32 cellular contexts compared by ENCODE assay signal in genomic region chr2:196657332-196657731, GRCh38. TPM values are rescaled to one million over a fixed set of nuclear protein-coding genes. Genes with fewer than 3 reads are reported as not detected.
"Had no signal": no experiment of that assay in that cellular context is flagged by ENCODE, and none has a peak within 500 bp of the region (broad histone marks: within the 10 kb centered on the region; RNA-seq: fewer than 3 reads in every experiment).

No MANE protein-coding gene starts in this region.

- H3K4me1 ChIP-seq: left lung, lower lobe of right lung, right atrium auricular region, stomach, testis, thyroid gland, transverse colon, upper lobe of right lung had no signal

- H3K4me2 ChIP-seq: neural progenitor cell had no signal

- H3K27ac Mint-ChIP-seq: immature natural killer cell; mesothelial cell of epicardium; natural killer cell; neural progenitor cell; progenitor cell of endocrine pancreas; stimulated activated naive B cell treated with anti-CD40 and anti-IgM and Interleukin-4, amounts not matched to agents 10 μg/mL and 1 μg/mL and 100 μg/mL, for 72 hours had no signal

- ATAC-seq: left colon; left lung; lower lobe of right lung; natural killer cell; sciatic nerve; stimulated activated naive B cell treated with anti-CD40 and anti-IgM and Interleukin-4, amounts not matched to agents 10 μg/mL and 1 μg/mL and 100 μg/mL, for 72 hours; stimulated activated naive CD8-positive, alpha-beta T cell treated with anti-CD3 and anti-CD28 coated beads, Interleukin-15, Interleukin-2, amounts not matched to agents 100 U/mL and 50 U/mL, for 24 hours; upper lobe of right lung had no signal

- H2AFZ ChIP-seq: neural progenitor cell had no signal

- H3K27ac ChIP-seq: left lung, lower lobe of right lung, neural progenitor cell, neutrophil, ovary, right atrium auricular region, skin epidermis, stomach, testis, thyroid gland, transverse colon, upper lobe of right lung had no signal

- H3K4me3 ChIP-seq: left lung, lower lobe of right lung, neural progenitor cell, ovary, right atrium auricular region, skin epidermis, stomach, testis, thyroid gland, transverse colon, upper lobe of right lung had no signal

- H3K27me3 ChIP-seq: left lung, neural progenitor cell, neutrophil, ovary, right atrium auricular region, stomach, testis, thyroid gland, transverse colon, upper lobe of right lung had no signal

- H3K4me3 Mint-ChIP-seq: immature natural killer cell; mesothelial cell of epicardium; naive B cell; natural killer cell; nephron progenitor cell; neural progenitor cell; stimulated activated naive B cell treated with anti-CD40 and anti-IgM and Interleukin-4, amounts not matched to agents 10 μg/mL and 1 μg/mL and 100 μg/mL, for 72 hours had no signal

- FAIRE-seq: islet of Langerhans, kidney, urothelium cell line had no signal

- H3K9ac ChIP-seq: neural progenitor cell had no signal

- H3K4me1 Mint-ChIP-seq: immature natural killer cell; mesothelial cell of epicardium; naive B cell; natural killer cell; nephron progenitor cell; neural progenitor cell; stimulated activated naive B cell treated with anti-CD40 and anti-IgM and Interleukin-4, amounts not matched to agents 10 μg/mL and 1 μg/mL and 100 μg/mL, for 72 hours had no signal

- DNase-seq: hypothalamus; immature natural killer cell; kidney; left colon; left lung; lower lobe of right lung; mesendoderm; naive B cell; natural killer cell; nephron progenitor cell; occipital lobe; ovary; stimulated activated CD4-positive, alpha-beta T cell treated with anti-CD3 and anti-CD28 coated beads, Interleukin-12 subunit alpha, Interleukin-12 subunit beta, amount 100 ng/mL, for 4 hours; stimulated activated CD4-positive, alpha-beta T cell treated with anti-CD3 and anti-CD28 coated beads, Interleukin-15, amount 100 ng/mL, for 24 hours; stimulated activated CD4-positive, alpha-beta T cell treated with anti-CD3 and anti-CD28 coated beads, Interleukin-2, amount 100 ng/mL, for 24 hours; stimulated activated CD4-positive, alpha-beta T cell treated with anti-CD3 and anti-CD28 coated beads, Interleukin-4, amount 100 ng/mL, for 1 hour; stimulated activated naive B cell treated with anti-CD40 and anti-IgM and Interleukin-4, amounts not matched to agents 10 μg/mL and 1 μg/mL and 100 μg/mL, for 72 hours; stimulated activated naive CD8-positive, alpha-beta T cell treated with anti-CD3 and anti-CD28 coated beads, Interleukin-15, Interleukin-2, amounts not matched to agents 100 U/mL and 50 U/mL, for 24 hours; stomach; testis; thyroid gland; transverse colon; upper lobe of right lung had no signal

- H3K36me3 Mint-ChIP-seq: natural killer cell had no signal

- H3K9me3 ChIP-seq: neutrophil, ovary, testis, thyroid gland had no signal

- H3K27me3 Mint-ChIP-seq: naive B cell; progenitor cell of endocrine pancreas; stimulated activated naive B cell treated with anti-CD40 and anti-IgM and Interleukin-4, amounts not matched to agents 10 μg/mL and 1 μg/mL and 100 μg/mL, for 72 hours had no signal

- H3K36me3 ChIP-seq: lower lobe of right lung, neutrophil, ovary, right atrium auricular region, stomach, thyroid gland, transverse colon, upper lobe of right lung had no signal

RNA-seq across cellular contexts. Expression of gene CCDC150, which starts 17.8 kb away (rescaled TPM):
- polyA plus RNA-seq: immature natural killer cell had no signal
